9 cellular contexts compared by ENCODE assay signal in the genomic region with DNA sequence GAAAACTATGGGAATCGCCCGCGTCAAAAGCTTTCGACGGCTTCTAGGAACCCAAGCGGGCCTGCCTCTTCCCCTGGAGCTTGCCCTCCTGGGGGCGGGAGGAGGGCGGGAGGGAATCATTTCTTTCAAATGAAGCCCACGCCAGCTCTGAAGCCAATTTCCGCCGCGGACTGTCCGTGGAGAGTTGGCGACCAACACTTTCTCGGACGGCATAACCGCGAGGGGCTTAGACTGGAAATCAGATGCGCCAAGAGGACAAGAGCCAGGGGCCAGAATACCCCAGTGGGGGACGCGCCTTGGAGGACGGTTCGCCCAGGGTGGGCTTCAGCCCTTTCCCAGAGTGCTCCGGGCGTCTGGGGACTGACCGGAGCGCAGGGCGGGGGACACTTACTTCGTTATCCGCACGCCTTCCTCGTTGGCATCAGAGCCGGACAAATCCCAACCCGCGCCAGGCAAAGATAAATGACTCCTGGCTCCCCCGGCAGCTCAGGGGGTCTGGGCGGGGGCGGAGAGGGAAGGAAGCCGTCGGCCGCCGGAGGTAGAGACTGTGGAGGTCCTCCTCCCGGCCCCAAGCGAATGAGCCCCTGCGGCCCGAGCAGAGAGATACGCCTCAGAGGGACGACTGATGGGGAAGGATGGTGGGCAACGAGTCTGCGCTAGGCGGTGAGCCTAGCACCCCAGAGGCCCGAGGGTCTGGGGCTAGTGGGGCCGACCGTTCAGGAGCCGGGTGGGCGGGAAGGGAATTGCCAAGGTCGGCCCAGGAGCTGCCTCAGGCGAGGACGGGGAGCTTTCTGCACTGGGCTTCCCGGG. TPM values are rescaled to one million over a fixed set of nuclear protein-coding genes. Genes with fewer than 3 reads are reported as not detected.
DNase-seq lines count a peak whose midpoint lies in the region; ATAC-seq and TF ChIP-seq lines count a peak whose summit lies in the region.
"Had no signal": no experiment of that assay in that cellular context is flagged by ENCODE, and none has a peak within 500 bp of the region (broad histone marks: within the 10 kb centered on the region; RNA-seq: fewer than 3 reads in every experiment).

No MANE protein-coding gene starts in this region.

- peaks cover 61% of the 10 kb centered on the region for H3K27me3 Mint-ChIP-seq in activated CD8-positive, alpha-beta T cell treated with anti-CD3 and anti-CD28 coated beads for 36 hours
- H3K27me3 Mint-ChIP-seq in activated CD8-positive, alpha-beta T cell treated with anti-CD3 and anti-CD28 coated beads, Interleukin-2, amount 10 ng/mL, durations not matched to agents 7 days and 5 days (ENCODE audit: low read depth): peaks cover 67% of the 10 kb centered on the region

- H3K27ac Mint-ChIP-seq in activated CD8-positive, alpha-beta T cell treated with anti-CD3 and anti-CD28 coated beads for 36 hours: no peak overlapping the region
- no peak overlapping the region for H3K27ac Mint-ChIP-seq in activated CD8-positive, alpha-beta T cell treated with anti-CD3 and anti-CD28 coated beads, Interleukin-2, amount 10 ng/mL, durations not matched to agents 7 days and 5 days

- H3K36me3 Mint-ChIP-seq in activated CD8-positive, alpha-beta T cell treated with anti-CD3 and anti-CD28 coated beads for 36 hours (ENCODE audit: low read depth): no peaks in the 10 kb centered on the region
- H3K36me3 Mint-ChIP-seq in activated CD8-positive, alpha-beta T cell treated with anti-CD3 and anti-CD28 coated beads, Interleukin-2, amount 10 ng/mL, durations not matched to agents 7 days and 5 days (ENCODE audit: low read depth): peaks cover 9% of the 10 kb centered on the region

- intact Hi-C loops in activated CD8-positive, alpha-beta T cell treated with anti-CD3 and anti-CD28 coated beads for 36 hours (cut with micrococcal nuclease): no loop called here

- H3K4me1 ChIP-seq in adipocyte (ENCODE audit: control insufficient read depth, insufficient read depth, low read length): peaks cover 16% of the 10 kb centered on the region
- H3K4me1 ChIP-seq in iPS-20b (ENCODE audit: insufficient read depth, low read length): peaks cover 10% of the 10 kb centered on the region; the same call in 1 of the 2 replicates
- H3K4me1 ChIP-seq in subcutaneous abdominal adipose tissue (ENCODE audit: control insufficient read depth in 5 of 5, insufficient read depth in 5 of 5, low read length in 5 of 5): peaks cover 0 to 57% (median 46%) of the 10 kb centered on the region in 5 donors

- TF ChIP-seq CTCF in activated CD8-positive, alpha-beta T cell treated with anti-CD3 and anti-CD28 coated beads for 36 hours (IDR thresholded peaks at IDR 0.05): no peak

- H3K9ac ChIP-seq in adipocyte (ENCODE audit: low read length) (peak overlapping the region; percentile 94), iPS-20b (ENCODE audit: low read depth, low read length) (no peak overlapping the region), subcutaneous abdominal adipose tissue (ENCODE audit: low read length in 5 of 5) (peak overlapping the region in 2 of 5 donors; percentile 51 to 74)

- H3K9me3 Mint-ChIP-seq in activated CD8-positive, alpha-beta T cell treated with anti-CD3 and anti-CD28 coated beads for 36 hours: peaks cover 1% of the 10 kb centered on the region
- no peaks in the 10 kb centered on the region for H3K9me3 Mint-ChIP-seq in activated CD8-positive, alpha-beta T cell treated with anti-CD3 and anti-CD28 coated beads, Interleukin-2, amount 10 ng/mL, durations not matched to agents 7 days and 5 days (ENCODE audit: insufficient read depth)

- CTCF ChIA-PET in activated CD8-positive, alpha-beta T cell treated with anti-CD3 and anti-CD28 coated beads for 36 hours (lab: Charles Lee): interaction anchor here (1.4 kb wide), 2 partner anchors 16 to 1087 kb away, joined by 4 read pairs; no protein-coding TSS in a partner anchor
- CTCF ChIA-PET in activated CD8-positive, alpha-beta T cell treated with anti-CD3 and anti-CD28 coated beads, Interleukin-2, amount 10 ng/mL, durations not matched to agents 7 days and 5 days (lab: Charles Lee): interaction anchor here (1.7 kb wide), 1 partner anchor 1148 kb away, joined by 5 read pairs; no protein-coding TSS in a partner anchor

- H3K27me3 ChIP-seq in adipocyte (replicated peaks; ENCODE audit: control insufficient read depth, insufficient read depth, low read length) (peaks cover 26% of the 10 kb centered on the region), iPS-20b (ENCODE audit: insufficient read depth, low read length) (peaks cover 88% of the 10 kb centered on the region), subcutaneous abdominal adipose tissue (ENCODE audit: control insufficient read depth in 5 of 5, insufficient read depth in 4 of 5, low read length in 5 of 5) (peaks cover 35 to 60% (median 55%) of the 10 kb centered on the region in 5 donors)

- H3K27ac ChIP-seq in iPS-20b (ENCODE audit: low read length) (no peak overlapping the region), subcutaneous abdominal adipose tissue (ENCODE audit: low read depth, low read length) (no peak overlapping the region)
- H3K27ac ChIP-seq: BLaER1 treated with 17β-estradiol and CSF1 and Interleukin-3, amounts not matched to agents 10 nM and 100 nM had no signal

- no peaks in the 10 kb centered on the region for H3K36me3 ChIP-seq in adipocyte (ENCODE audit: control insufficient read depth, insufficient read depth, low read length, severe bottlenecking)
- H3K36me3 ChIP-seq in iPS-20b (ENCODE audit: insufficient read depth, low read depth, low read length): no peaks in the 10 kb centered on the region
- no peaks in the 10 kb centered on the region for H3K36me3 ChIP-seq in subcutaneous abdominal adipose tissue (ENCODE audit: control insufficient read depth in 5 of 5, insufficient read depth in 5 of 5, low read length in 5 of 5)
- H3K36me3 ChIP-seq: BLaER1 treated with 17β-estradiol and CSF1 and Interleukin-3, amounts not matched to agents 10 nM and 100 nM had no signal

- peaks cover 21% of the 10 kb centered on the region for H3K4me1 Mint-ChIP-seq in activated CD8-positive, alpha-beta T cell treated with anti-CD3 and anti-CD28 coated beads for 36 hours (ENCODE audit: low read depth)
- H3K4me1 Mint-ChIP-seq in activated CD8-positive, alpha-beta T cell treated with anti-CD3 and anti-CD28 coated beads, Interleukin-2, amount 10 ng/mL, durations not matched to agents 7 days and 5 days (ENCODE audit: low read depth): peaks cover 20% of the 10 kb centered on the region

- no peak for ATAC-seq in activated CD8-positive, alpha-beta T cell treated with anti-CD3 and anti-CD28 coated beads for 36 hours
- ATAC-seq in activated CD8-positive, alpha-beta T cell treated with anti-CD3 and anti-CD28 coated beads, Interleukin-2, amount 10 ng/mL, durations not matched to agents 7 days and 5 days: no peak
- ATAC-seq in GM19463 (IDR thresholded peaks at IDR 0.05; ENCODE audit: unreplicated experiment) (no peak), GM19023 (IDR thresholded peaks at IDR 0.05; ENCODE audit: unreplicated experiment) (no peak), GM18909 (IDR thresholded peaks at IDR 0.05; ENCODE audit: poor library complexity, unreplicated experiment) (no peak)

- peak overlapping the region; percentile 17 for H3K4me3 Mint-ChIP-seq in activated CD8-positive, alpha-beta T cell treated with anti-CD3 and anti-CD28 coated beads for 36 hours
- no peak overlapping the region for H3K4me3 Mint-ChIP-seq in activated CD8-positive, alpha-beta T cell treated with anti-CD3 and anti-CD28 coated beads, Interleukin-2, amount 10 ng/mL, durations not matched to agents 7 days and 5 days

- POLR2A ChIA-PET in activated CD8-positive, alpha-beta T cell treated with anti-CD3 and anti-CD28 coated beads for 36 hours (lab: Charles Lee): no interaction called here
- POLR2A ChIA-PET in activated CD8-positive, alpha-beta T cell treated with anti-CD3 and anti-CD28 coated beads, Interleukin-2, amount 10 ng/mL, durations not matched to agents 7 days and 5 days (lab: Charles Lee): no interaction called here

- no peak for DNase-seq in activated CD8-positive, alpha-beta T cell treated with anti-CD3 and anti-CD28 coated beads for 36 hours
- no peak for DNase-seq in activated CD8-positive, alpha-beta T cell treated with anti-CD3 and anti-CD28 coated beads, Interleukin-2, amount 10 ng/mL, durations not matched to agents 7 days and 5 days
- peak; percentile 60 for DNase-seq in adipocyte (ENCODE audit: low read depth)

- H3K4me3 ChIP-seq in adipocyte (ENCODE audit: low read length): peak overlapping the region; percentile 98
- H3K4me3 ChIP-seq in iPS-20b (ENCODE audit: low read length): peak overlapping the region; percentile 67
- H3K4me3 ChIP-seq in subcutaneous abdominal adipose tissue (ENCODE audit: low read depth in 1 of 5, low read length in 5 of 5): peak overlapping the region in 4 of 5 donors; percentile 61 to 77 (median 69)

- H3K9me3 ChIP-seq in adipocyte (ENCODE audit: control insufficient read depth, low read length) (no peaks in the 10 kb centered on the region), iPS-20b (ENCODE audit: insufficient read depth, low read depth, low read length) (peaks cover 4% of the 10 kb centered on the region; the same call in 1 of the 2 replicates), subcutaneous abdominal adipose tissue (ENCODE audit: control insufficient read depth in 5 of 5, low read length in 5 of 5) (no peaks in the 10 kb centered on the region)

RNA-seq across cellular contexts. Expression of gene SATB2, which starts 4.6 kb away (rescaled TPM):
- total RNA-seq in activated CD8-positive, alpha-beta T cell treated with anti-CD3 and anti-CD28 coated beads for 36 hours: under 1 TPM in 1 of 2 experiments, not detected in 1; 0.14 TPM
- total RNA-seq in activated CD8-positive, alpha-beta T cell treated with anti-CD3 and anti-CD28 coated beads, Interleukin-2, amount 10 ng/mL, durations not matched to agents 7 days and 5 days: not detected
